8 cellular contexts compared by ENCODE assay signal in genomic region chr11:46277623-46278386, GRCh38. TPM values are rescaled to one million over a fixed set of nuclear protein-coding genes. Genes with fewer than 3 reads are reported as not detected.
DNase-seq lines count a peak whose midpoint lies in the region; ATAC-seq, FAIRE-seq and TF ChIP-seq lines count a peak whose summit lies in the region.

CREB3L1 (plus strand) TSS chr11:46277662; CDS start chr11:46278112, 450 bp downstream.

- H3K27ac ChIP-seq in A549 (peak within 1 kb of the TSS; percentile 38 to 79; a peak in 5 of 6 replicates), HepG2 (ENCODE audit: extremely low read length, insufficient read depth, low read length) (no peak within 1 kb of the TSS), upper lobe of left lung (peak within 1 kb of the TSS; percentile 62 to 90 (median 80))

- H3K4me3 ChIP-seq in A549, result peak within 1 kb of the TSS; percentile 53
- peak within 1 kb of the TSS; percentile 98 for H3K4me3 ChIP-seq in astrocyte of the spinal cord (ENCODE audit: low read depth, low read length)
- H3K4me3 ChIP-seq in HepG2 (replicated peaks in 1 of 3; ENCODE audit: insufficient read depth in 1 of 3, low read depth in 2 of 3, low read length in 3 of 3), result no peak within 1 kb of the TSS; a peak in 1 of 6 replicates
- H3K4me3 ChIP-seq in upper lobe of left lung, result peak within 1 kb of the TSS; percentile 11 to 77 (median 67)

- TF ChIP-seq RAD21 in A549 (conservative IDR thresholded peaks at IDR 0.05 in 1 of 2, IDR thresholded peaks at IDR 0.05 in 1 of 2) (no peak), HepG2 (CRISPR knock-in tag; IDR thresholded peaks at IDR 0.05) (no peak)

- POLR2A ChIA-PET in A549 (lab: Yijun Ruan, JAX) (interaction anchor here (1.6 to 3.5 kb wide), 2 partner anchors 15 to 34 kb away, joined by 3 to 15 read pairs; no protein-coding TSS in a partner anchor), HepG2 (lab: Yijun Ruan, JAX) (no interaction called here)

- H4K20me1 ChIP-seq in HepG2 (ENCODE audit: insufficient read depth, low read length), result peaks cover 3% of the 10 kb centered on the region

- H3K4me2 ChIP-seq in A549 (peak within 1 kb of the TSS; percentile 99), HepG2 (ENCODE audit: low read depth, low read length) (peak within 1 kb of the TSS; percentile 12; the same call in 1 of the 2 replicates)

- H3K9me3 ChIP-seq in A549 (no peaks in the 10 kb centered on the region), HepG2 (ENCODE audit: low read length) (no peaks in the 10 kb centered on the region), upper lobe of left lung (no peaks in the 10 kb centered on the region)

- no peaks in the 10 kb centered on the region for H3K79me2 ChIP-seq in HepG2 (ENCODE audit: insufficient read depth, low read length)

- H3K4me1 ChIP-seq in A549 (peaks cover 51% of the 10 kb centered on the region), HepG2 (ENCODE audit: insufficient read depth, low read length) (peaks cover 41% of the 10 kb centered on the region), upper lobe of left lung (peaks cover 37 to 79% (median 63%) of the 10 kb centered on the region in 4 donors)

- H2AFZ ChIP-seq in HepG2 (ENCODE audit: low read length), result no peak within 1 kb of the TSS

- no peak for TF ChIP-seq CTCF in A549 (IDR thresholded peaks at IDR 0.05)
- TF ChIP-seq CTCF in astrocyte of the spinal cord (IDR thresholded peaks at IDR 0.05; ENCODE audit: low read depth, low read length), result no peak
- no peak for TF ChIP-seq CTCF in HepG2 (CRISPR knock-in tag; IDR thresholded peaks at IDR 0.05)
- peak in 1 of 6 experiments; percentile 1 for TF ChIP-seq CTCF in upper lobe of left lung (IDR thresholded peaks at IDR 0.05)

- no peak within 1 kb of the TSS for H3K9ac ChIP-seq in HepG2 (ENCODE audit: insufficient read depth, low read depth, low read length)

- WGBS in A549 (ENCODE audit: missing lambda C conversion rate), result 28% methylated on average over 25 of the region's 61 CpGs
- 0% methylated on average over 1 of the region's 61 CpGs for WGBS in HepG2 (ENCODE audit: low lambda C conversion rate)
- WGBS in upper lobe of left lung, 2 donors, result 0 to 1% methylated on average over 9 to 45 of the region's 61 CpGs

- no peaks in the 10 kb centered on the region for H3K36me3 ChIP-seq in HepG2 (replicated peaks in 1 of 2; ENCODE audit: control insufficient read depth in 1 of 2, insufficient read depth in 2 of 2, low read length in 2 of 2)
- H3K36me3 ChIP-seq in upper lobe of left lung, result no peaks in the 10 kb centered on the region

- TF ChIP-seq POLR2A in A549 (IDR thresholded peaks at IDR 0.05; ENCODE audit: low read length) (no peak), HepG2 (IDR thresholded peaks at IDR 0.05; ENCODE audit: insufficient read depth in 1 of 2, low read depth in 2 of 2, low read length in 2 of 2) (no peak), upper lobe of left lung (IDR thresholded peaks at IDR 0.05) (peak in 1 of 4 donors; percentile 79)

- ATAC-seq in A549, result peak in 1 of 2 experiments; percentile 35; a peak in 4 of 6 replicates
- ATAC-seq in GM21717 (IDR thresholded peaks at IDR 0.05; ENCODE audit: unreplicated experiment), result peak; percentile 46
- ATAC-seq in HepG2, result no peak; the same call in 2 of the 3 replicates
- peak in 1 of 2 donors; percentile 33 for ATAC-seq in upper lobe of left lung (ENCODE audit: low FRiP score in 2 of 2)

- FAIRE-seq in A549 (lab: Jason Lieb, UNC) (no peak), HepG2 (lab: Jason Lieb, UNC) (no peak)

- H3K27me3 ChIP-seq in HepG2 (ENCODE audit: control insufficient read depth in 1 of 2, insufficient read depth in 2 of 2, low read length in 2 of 2) (peaks cover 31 to 82% of the 10 kb centered on the region in 2 experiments), upper lobe of left lung (peaks cover 0 to 15% (median 6%) of the 10 kb centered on the region in 4 donors)

- in situ Hi-C loops in astrocyte of the spinal cord (cut with HindIII; ENCODE audit: low sequenced_read_pairs), result no loop called here
- in situ Hi-C loops in HepG2 (cut with HindIII; ENCODE audit: extremely low pct_ligation_motif_present, low pct_unique_long_range_greater_than_20kb), result no loop called here

- no TSS peak for BruUV-seq in HepG2 (replicated peaks; lab: Mats Ljungman, UMichigan)

- TF ChIP-seq EP300 in A549 (IDR thresholded peaks at IDR 0.05) (no peak), HepG2 (IDR thresholded peaks at IDR 0.05; ENCODE audit: low read depth in 2 of 2, low read length in 2 of 2) (no peak), HepG2 (CRISPR knock-in tag; IDR thresholded peaks at IDR 0.05; ENCODE audit: borderline replicate concordance) (no peak), upper lobe of left lung (IDR thresholded peaks at IDR 0.05) (no peak)

- DNase-seq in A549 (ENCODE audit: low read depth in 1 of 2, low spot score in 1 of 2) (no peak), astrocyte of the spinal cord (ENCODE audit: low read depth, low spot score) (peak; percentile 33), HepG2 (ENCODE audit: low spot score) (no peak), upper lobe of left lung (peak; percentile 78 to 88), occipital lobe (lab: John Stamatoyannopoulos, UW) (no peak), NCI-H510A (lab: John Stamatoyannopoulos, UW) (no peak)
- no peak for DNase-seq in stimulated activated CD4-positive, alpha-beta T cell treated with anti-CD3 and anti-CD28 coated beads, Interleukin-2, amount 100 ng/mL, for 24 hours

- intact Hi-C loops in HepG2 (cut with micrococcal nuclease; ENCODE audit: unreplicated experiment), result no loop called here

- CTCF ChIA-PET in A549 (lab: Yijun Ruan, JAX), result interaction anchor here (0.5 to 5.9 kb wide), 25 partner anchors 8 to 340 kb away, joined by 3 to 64 read pairs (median 4); partner anchors contain the start of gene ATG13
- CTCF ChIA-PET in HepG2 (lab: Yijun Ruan, JAX; ENCODE audit: low intra/inter-chr PET ratio, low total read pairs), result no interaction called here

TF ChIP-seq in A549, 52 proteins besides CTCF, POLR2A, EP300 and RAD21 (continues in another document):
- TF ChIP-seq CHD4 (IDR thresholded peaks at IDR 0.05; ENCODE audit: borderline replicate concordance) (no peak), MYC (IDR thresholded peaks at IDR 0.05; ENCODE audit: borderline replicate concordance, low read length) (no peak), NFE2L2 (conservative IDR thresholded peaks at IDR 0.05; ENCODE audit: low read length) (no peak), JUNB (IDR thresholded peaks at IDR 0.05) (no peak), SMC3 (IDR thresholded peaks at IDR 0.05) (no peak)

TF ChIP-seq in HepG2, 621 proteins besides CTCF, POLR2A, EP300 and RAD21:
- peak; percentile 56; the same call in 1 of the 2 replicates for TF ChIP-seq EZH2 (conservative IDR thresholded peaks at IDR 0.05; ENCODE audit: low read depth, low read length)
- no peak for TF ChIP-seq WIZ (CRISPR knock-in tag; IDR thresholded peaks at IDR 0.05)

RNA-seq across cellular contexts. Expression of gene CREB3L1, which starts in this region (rescaled TPM):
- polyA plus RNA-seq in A549 (2011; rRNA removed) (0.48 and 0.61 TPM in 2 replicates), A549 (2017; fragmentation: RNase III; extraction: RNeasy Plus Mini Kit Qiagen cat#74134 plus additional on column Dnase treatment) (2.1 to 2.7 TPM (median 2.3 TPM) in 3 replicates), HepG2 (2011; rRNA removed) (not detected in 2 replicates)
- 0.24 and 0.45 TPM in 2 replicates for polyA plus RNA-seq in A549 (2012; cell fraction: cytosol; rRNA removed)
- 0.56 and 0.86 TPM in 2 replicates for polyA plus RNA-seq in A549 (2012; cell fraction: nucleus; rRNA removed)
- polyA minus RNA-seq in A549 (2011; rRNA and poly(A)+ RNA removed), result 1.3 and 1.7 TPM in 2 replicates
- total RNA-seq in HepG2 (2016; rRNA removed; fragmentation: Illumina TruSeq; extraction: Trizol) (not detected in 2 replicates), upper lobe of left lung (10 to 100 TPM; 19.9 to 66.8 (median 38.7) TPM), occipital lobe (1.2 TPM)
- total RNA-seq in HepG2 (2016; cell fraction: cytosol; rRNA removed; fragmentation: Illumina TruSeq; extraction: Trizol; ENCODE audit: low read depth), result not detected in 2 replicates
- total RNA-seq in HepG2 (2016; cell fraction: insoluble cytoplasmic fraction; rRNA removed; fragmentation: Illumina TruSeq; extraction: Trizol), result not detected in 2 replicates
- total RNA-seq in HepG2 (2016; cell fraction: membrane; rRNA removed; fragmentation: Illumina TruSeq; extraction: Trizol), result not detected in 2 replicates
- total RNA-seq in HepG2 (2016; cell fraction: nucleus; rRNA removed; fragmentation: Illumina TruSeq; extraction: Trizol), result not detected in 2 replicates
- polyA plus RNA-seq in HepG2 (2011; cell fraction: cytosol; rRNA removed), result not detected in 2 replicates
- polyA plus RNA-seq in HepG2 (2011; cell fraction: nucleus; rRNA removed), result not detected in 2 replicates
- polyA plus RNA-seq in HepG2 (2012), result 0.04 TPM in 1 of 2 replicates, not detected in the other
- polyA plus RNA-seq in HepG2 (2016; cell fraction: cytosol; fragmentation: Illumina TruSeq; extraction: Trizol; ENCODE audit: low read depth), result not detected in 2 replicates
- polyA plus RNA-seq in HepG2 (2016; cell fraction: insoluble cytoplasmic fraction; fragmentation: Illumina TruSeq; extraction: Trizol; ENCODE audit: low read depth), result not detected in 2 replicates
- 0.13 TPM in 1 of 2 replicates, not detected in the other for polyA plus RNA-seq in HepG2 (2016; cell fraction: membrane; fragmentation: Illumina TruSeq; extraction: Trizol; ENCODE audit: low read depth)
- not detected in 2 replicates for polyA plus RNA-seq in HepG2 (2016; cell fraction: nucleus; fragmentation: Illumina TruSeq; extraction: Trizol; ENCODE audit: insufficient read depth, low read depth)
- 0.12 and 1.6 TPM in 2 replicates for polyA minus RNA-seq in HepG2 (2011; rRNA and poly(A)+ RNA removed; ENCODE audit: low replicate concordance)
- polyA minus RNA-seq in HepG2 (2011; cell fraction: cytosol; rRNA and poly(A)+ RNA removed), result not detected in 2 replicates
- not detected in 2 replicates for polyA minus RNA-seq in HepG2 (2011; cell fraction: nucleus; rRNA and poly(A)+ RNA removed)

Comparison
In these comparisons a context has a peak if more than half of its experiments do, and no peak if none do; other contexts are left out.
1. DNase-seq: peak in astrocyte of the spinal cord (single experiment) and upper lobe of left lung (2 of 2); none in A549 (0 of 2), HepG2 (single experiment), occipital lobe (single experiment), NCI-H510A (single experiment) and stimulated activated CD4-positive, alpha-beta T cell treated with anti-CD3 and anti-CD28 coated beads, Interleukin-2, amount 100 ng/mL, for 24 hours (0 of 2).
2. H3K4me3 ChIP-seq: peak in A549 (single experiment), astrocyte of the spinal cord (single experiment) and upper lobe of left lung (4 of 4); none in HepG2 (0 of 3).